ENCODE assay signal across 8 cellular contexts in the genomic region with DNA sequence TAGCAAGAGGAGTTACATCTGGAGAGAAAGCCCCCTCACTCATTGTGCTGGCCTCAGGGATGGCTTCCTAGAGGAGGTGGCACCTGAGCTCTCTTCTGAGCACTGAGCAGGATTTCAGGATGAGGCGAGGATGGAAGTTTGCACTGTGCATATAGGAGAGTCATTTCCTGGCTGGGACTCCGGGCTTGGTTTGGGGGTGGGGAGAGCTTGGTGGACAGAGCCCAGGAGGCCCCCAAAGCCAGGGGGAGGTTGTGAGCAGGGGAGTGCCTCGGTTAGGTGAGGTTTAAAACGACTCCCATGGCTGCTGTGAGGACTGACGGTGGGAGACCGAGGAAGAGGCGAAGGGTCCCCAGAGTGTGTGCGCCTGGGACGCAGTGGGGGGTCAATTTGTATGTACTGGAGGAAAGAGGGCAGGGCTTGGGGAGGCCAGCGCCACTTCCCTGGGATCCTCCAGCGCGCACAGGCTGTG. TPM values are rescaled to one million over a fixed set of nuclear protein-coding genes. Genes with fewer than 3 reads are reported as not detected.
DNase-seq lines count a peak whose midpoint lies in the region; ATAC-seq and TF ChIP-seq lines count a peak whose summit lies in the region.

No MANE protein-coding gene starts in this region.

- H3K36me3 Mint-ChIP-seq in activated T-cell treated with anti-CD3 and anti-CD28 coated beads, Interleukin-2, amount 50 U/mL, for 24 hours (ENCODE audit: low read depth) = no peaks in the 10 kb centered on the region
- no peaks in the 10 kb centered on the region for H3K36me3 Mint-ChIP-seq in activated naive CD8-positive, alpha-beta T cell treated with anti-CD3 and anti-CD28 coated beads for 36 hours
- no peaks in the 10 kb centered on the region for H3K36me3 Mint-ChIP-seq in immature natural killer cell

- no peaks in the 10 kb centered on the region for H3K36me3 ChIP-seq in thyroid gland

- H3K27me3 Mint-ChIP-seq in activated T-cell treated with anti-CD3 and anti-CD28 coated beads, Interleukin-2, amount 50 U/mL, for 24 hours = no peaks in the 10 kb centered on the region
- no peaks in the 10 kb centered on the region for H3K27me3 Mint-ChIP-seq in activated naive CD8-positive, alpha-beta T cell treated with anti-CD3 and anti-CD28 coated beads for 36 hours
- H3K27me3 Mint-ChIP-seq in immature natural killer cell (ENCODE audit: low read depth in 3 of 3) = peaks cover 5 to 7% (median 6%) of the 10 kb centered on the region in 3 donors

- DNase-seq in activated T-cell treated with anti-CD3 and anti-CD28 coated beads, Interleukin-2, amount 50 U/mL, for 24 hours = no peak
- no peak for DNase-seq in activated T-cell treated with anti-CD3 and anti-CD28 coated beads for 4 hours
- no peak for DNase-seq in activated naive CD8-positive, alpha-beta T cell treated with anti-CD3 and anti-CD28 coated beads for 36 hours
- DNase-seq in immature natural killer cell = no peak
- no peak for DNase-seq in thyroid gland
- no peak for DNase-seq in DMS114 treated with DMSO at 0.1 percent for 48 hours (lab: John Stamatoyannopoulos, UW; ENCODE audit: unreplicated experiment)
- no peak for DNase-seq in NCI-H1436 treated with DMSO at 0.1 percent for 48 hours (lab: John Stamatoyannopoulos, UW)

- intact Hi-C loops in thyroid gland (cut with DNase I) = no loop called here

- H3K9me3 ChIP-seq in thyroid gland = no peaks in the 10 kb centered on the region

- peak overlapping the region; percentile 83 for H3K4me3 Mint-ChIP-seq in activated T-cell treated with anti-CD3 and anti-CD28 coated beads, Interleukin-2, amount 50 U/mL, for 24 hours
- H3K4me3 Mint-ChIP-seq in activated naive CD8-positive, alpha-beta T cell treated with anti-CD3 and anti-CD28 coated beads for 36 hours = peak overlapping the region; percentile 80
- peak overlapping the region; percentile 84 to 89 (median 85) for H3K4me3 Mint-ChIP-seq in immature natural killer cell

- 34 to 36% methylated on average over 12 of the region's 12 CpGs for WGBS in thyroid gland, 2 donors

- no peak for TF ChIP-seq POLR2A in thyroid gland (IDR thresholded peaks at IDR 0.05)

- H3K4me3 ChIP-seq in thyroid gland (replicated peaks in 1 of 3) = peak overlapping the region in 2 of 3 donors; percentile 35 to 68

- H3K4me1 ChIP-seq in thyroid gland = peaks cover 59 to 84% of the 10 kb centered on the region in 2 donors

- no peak for ATAC-seq in HG03442 (IDR thresholded peaks at IDR 0.05; ENCODE audit: unreplicated experiment)

- H3K9me3 Mint-ChIP-seq in activated T-cell treated with anti-CD3 and anti-CD28 coated beads, Interleukin-2, amount 50 U/mL, for 24 hours = no peaks in the 10 kb centered on the region
- no peaks in the 10 kb centered on the region for H3K9me3 Mint-ChIP-seq in activated naive CD8-positive, alpha-beta T cell treated with anti-CD3 and anti-CD28 coated beads for 36 hours
- no peaks in the 10 kb centered on the region for H3K9me3 Mint-ChIP-seq in immature natural killer cell

- H3K4me1 Mint-ChIP-seq in activated T-cell treated with anti-CD3 and anti-CD28 coated beads, Interleukin-2, amount 50 U/mL, for 24 hours (ENCODE audit: low read depth) = peaks cover 57% of the 10 kb centered on the region
- peaks cover 37% of the 10 kb centered on the region for H3K4me1 Mint-ChIP-seq in activated naive CD8-positive, alpha-beta T cell treated with anti-CD3 and anti-CD28 coated beads for 36 hours
- peaks cover 24 to 28% of the 10 kb centered on the region in 2 donors for H3K4me1 Mint-ChIP-seq in immature natural killer cell

- H3K27ac ChIP-seq in thyroid gland = peak overlapping the region in 2 of 3 donors; percentile 65 to 78

- TF ChIP-seq CTCF in thyroid gland (IDR thresholded peaks at IDR 0.05) = no peak

- peak overlapping the region; percentile 63 for H3K27ac Mint-ChIP-seq in activated T-cell treated with anti-CD3 and anti-CD28 coated beads, Interleukin-2, amount 50 U/mL, for 24 hours
- peak overlapping the region; percentile 57 for H3K27ac Mint-ChIP-seq in activated naive CD8-positive, alpha-beta T cell treated with anti-CD3 and anti-CD28 coated beads for 36 hours
- peak overlapping the region in 5 of 6 donors; percentile 11 to 82 (median 74) for H3K27ac Mint-ChIP-seq in immature natural killer cell

- H3K27me3 ChIP-seq in thyroid gland = no peaks in the 10 kb centered on the region

RNA-seq across cellular contexts. Expression of a gene that starts 1.2 kb away (rescaled TPM):
- total RNA-seq in activated naive CD8-positive, alpha-beta T cell treated with anti-CD3 and anti-CD28 coated beads for 36 hours = 1 to 10 TPM; 4.8 to 5.0 TPM
- under 1 TPM in 1 of 3 donors, not detected in 2; 0.08 TPM for polyA plus RNA-seq in immature natural killer cell
- 10 to 100 TPM in 1 of 4 donors, 1 to 10 TPM in 3; 5.9 to 10.1 (median 7.9) TPM for total RNA-seq in thyroid gland

RNA-seq across cellular contexts. Expression of a gene that starts 24.6 kb away (rescaled TPM):
- under 1 TPM; 0.45 to 0.54 TPM for total RNA-seq in activated naive CD8-positive, alpha-beta T cell treated with anti-CD3 and anti-CD28 coated beads for 36 hours
- polyA plus RNA-seq in immature natural killer cell = under 1 TPM in 1 of 3 donors, not detected in 2; 0.33 TPM
- under 1 TPM in 3 of 4 donors, not detected in 1; 0.11 to 0.54 (median 0.21) TPM for total RNA-seq in thyroid gland

RNA-seq across cellular contexts. Expression of a gene that starts 45.6 kb away (rescaled TPM):
- 10 to 100 TPM; 39.9 to 41.1 TPM for total RNA-seq in activated naive CD8-positive, alpha-beta T cell treated with anti-CD3 and anti-CD28 coated beads for 36 hours
- polyA plus RNA-seq in immature natural killer cell = 10 to 100 TPM in 2 of 3 donors, 1 to 10 TPM in 1; 5.7 to 18.3 (median 11.5) TPM
- total RNA-seq in thyroid gland = 100 to 1,000 TPM in 1 of 4 donors, 10 to 100 TPM in 3; 28.4 to 265 (median 36.1) TPM
